In the genomic region with DNA sequence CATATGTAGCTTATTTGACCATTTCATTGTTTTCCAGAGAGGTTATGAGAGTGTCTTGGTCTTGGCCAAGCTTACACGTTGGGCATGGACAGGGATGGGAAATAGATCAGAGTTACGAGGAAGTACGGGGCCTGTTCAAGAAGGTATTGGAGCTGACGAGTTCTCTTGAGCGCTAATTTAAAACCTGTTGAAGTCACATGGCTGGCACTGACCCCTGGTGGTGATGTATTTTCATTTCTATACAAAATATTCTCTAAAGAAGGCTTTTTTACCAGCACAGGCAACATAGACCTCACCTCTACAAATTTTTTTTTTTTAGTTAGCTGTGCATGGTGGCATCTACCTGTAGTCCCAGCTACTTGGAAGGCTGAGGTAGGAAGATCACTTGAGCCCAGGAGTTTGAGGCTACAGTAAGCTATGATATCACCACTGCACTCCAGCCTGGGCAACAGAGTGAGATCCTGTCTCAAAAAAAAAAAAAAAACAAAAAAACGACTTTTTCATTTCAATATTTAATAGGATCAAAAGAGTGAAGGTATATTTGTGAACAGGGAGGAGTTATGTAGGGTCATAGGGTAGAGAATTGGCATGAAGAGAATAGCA, we compare ENCODE assay signal across 8 cellular contexts. TPM values are rescaled to one million over a fixed set of nuclear protein-coding genes. Genes with fewer than 3 reads are reported as not detected.
DNase-seq lines count a peak whose midpoint lies in the region; ATAC-seq and TF ChIP-seq lines count a peak whose summit lies in the region.

No MANE protein-coding gene starts in this region.

- peaks cover 23% of the 10 kb centered on the region for H3K36me3 Mint-ChIP-seq in memory B cell

- no peaks in the 10 kb centered on the region for H3K27me3 Mint-ChIP-seq in memory B cell
- no peaks in the 10 kb centered on the region for H3K27me3 Mint-ChIP-seq in stimulated activated naive CD8-positive, alpha-beta T cell treated with anti-CD3 and anti-CD28 coated beads, Interleukin-15, amount 100 ng/mL, for 72 hours

- ATAC-seq in GM19395 (IDR thresholded peaks at IDR 0.05; ENCODE audit: unreplicated experiment) (peak; percentile 56), memory B cell (ENCODE audit: low read depth) (peak; percentile 79)
- peak; percentile 77 for ATAC-seq in stimulated activated naive CD8-positive, alpha-beta T cell treated with anti-CD3 and anti-CD28 coated beads, Interleukin-15, amount 100 ng/mL, for 72 hours

- TF ChIP-seq CTCF in C4-2B (conservative IDR thresholded peaks at IDR 0.05): peak; percentile 34

- H3K4me1 Mint-ChIP-seq in memory B cell: peaks cover 6% of the 10 kb centered on the region
- H3K4me1 Mint-ChIP-seq in stimulated activated naive CD8-positive, alpha-beta T cell treated with anti-CD3 and anti-CD28 coated beads, Interleukin-15, amount 100 ng/mL, for 72 hours: peaks cover 36% of the 10 kb centered on the region

- no peak overlapping the region for H3K27ac ChIP-seq in C4-2B

- DNase-seq in NCI-H146 (lab: John Stamatoyannopoulos, UW) (peak; percentile 50), dermis microvascular lymphatic vessel endothelial cell (ENCODE audit: low read depth in 2 of 2) (peak; percentile 56 to 77), memory B cell (ENCODE audit: low spot score in 2 of 2) (peak; percentile 36 to 47), NK-92 (lab: John Stamatoyannopoulos, UW; ENCODE audit: unreplicated experiment) (no peak)
- DNase-seq in activated CD4-positive, alpha-beta T cell treated with anti-CD3 and anti-CD28 coated beads for 48 hours: peak; percentile 64
- DNase-seq in stimulated activated naive CD8-positive, alpha-beta T cell treated with anti-CD3 and anti-CD28 coated beads, Interleukin-15, amount 100 ng/mL, for 72 hours: peak; percentile 39

- H3K4me3 Mint-ChIP-seq in memory B cell: no peak overlapping the region
- no peak overlapping the region for H3K4me3 Mint-ChIP-seq in stimulated activated naive CD8-positive, alpha-beta T cell treated with anti-CD3 and anti-CD28 coated beads, Interleukin-15, amount 100 ng/mL, for 72 hours

- H3K27ac Mint-ChIP-seq in memory B cell: peak overlapping the region; percentile 72
- peak overlapping the region in 1 of 2 donors; percentile 28 for H3K27ac Mint-ChIP-seq in stimulated activated naive CD8-positive, alpha-beta T cell treated with anti-CD3 and anti-CD28 coated beads, Interleukin-15, amount 100 ng/mL, for 72 hours

- no peaks in the 10 kb centered on the region for H3K9me3 Mint-ChIP-seq in memory B cell
- H3K9me3 Mint-ChIP-seq in stimulated activated naive CD8-positive, alpha-beta T cell treated with anti-CD3 and anti-CD28 coated beads, Interleukin-15, amount 100 ng/mL, for 72 hours: no peaks in the 10 kb centered on the region

RNA-seq across cellular contexts. Expression of a gene that starts 19.6 kb away (rescaled TPM):
- 69.8 and 153 TPM in 2 replicates for total RNA-seq in dermis microvascular lymphatic vessel endothelial cell
